In the genomic region with DNA sequence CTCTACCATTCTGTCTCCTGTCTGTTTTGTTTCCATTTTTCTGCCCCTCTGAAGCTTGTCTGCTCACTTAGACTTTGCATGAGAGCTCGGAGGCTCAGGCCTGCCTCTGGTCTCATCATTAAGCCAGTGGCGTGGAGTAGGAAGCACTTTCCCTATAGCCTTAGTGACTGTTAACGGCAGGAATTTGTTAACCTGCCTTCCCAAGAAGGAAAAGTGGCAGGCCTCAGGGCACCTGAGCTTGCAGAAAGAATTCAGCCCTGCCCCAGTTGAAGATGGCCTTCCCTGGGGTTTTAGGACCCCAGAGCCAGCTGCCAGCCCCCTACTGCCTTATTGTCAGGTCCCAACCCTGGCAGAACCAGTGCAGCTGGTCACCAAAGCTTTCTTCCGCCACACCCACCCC, we compare ENCODE assay signal across 16 cellular contexts.
DNase-seq lines count a peak whose midpoint lies in the region; TF ChIP-seq lines count a peak whose summit lies in the region.
"Had no signal": no experiment of that assay in that cellular context is flagged by ENCODE, and none has a peak within 500 bp of the region (broad histone marks: within the 10 kb centered on the region; RNA-seq: fewer than 3 reads in every experiment).

No MANE protein-coding gene starts in this region.

- H3K9me3 Mint-ChIP-seq in chondrocyte (ENCODE audit: low read depth) (no peaks in the 10 kb centered on the region), nephron (no peaks in the 10 kb centered on the region)
- H3K9me3 Mint-ChIP-seq: CD14-positive monocyte; CD8-positive, alpha-beta T cell had no signal

- no peaks in the 10 kb centered on the region for H3K9me3 ChIP-seq in BLaER1 treated with 17β-estradiol and CSF1 and Interleukin-3, amounts not matched to agents 10 nM and 100 nM (replicated peaks in 1 of 11)
- H3K9me3 ChIP-seq in suprapubic skin (no peaks in the 10 kb centered on the region), stomach (no peaks in the 10 kb centered on the region)

- peaks cover 3% of the 10 kb centered on the region for H3K36me3 Mint-ChIP-seq in chondrocyte (ENCODE audit: low read depth)
- H3K36me3 Mint-ChIP-seq in nephron (ENCODE audit: low read depth): no peaks in the 10 kb centered on the region
- H3K36me3 Mint-ChIP-seq: CD14-positive monocyte; CD8-positive, alpha-beta T cell had no signal

- H3K36me3 ChIP-seq in BLaER1 treated with 17β-estradiol and CSF1 and Interleukin-3, amounts not matched to agents 10 nM and 100 nM: no peaks in the 10 kb centered on the region
- H3K36me3 ChIP-seq in suprapubic skin (no peaks in the 10 kb centered on the region), stomach (no peaks in the 10 kb centered on the region)

- no peak for TF ChIP-seq POLR2A in suprapubic skin (IDR thresholded peaks at IDR 0.05)
- no peak for TF ChIP-seq POLR2A in stomach (IDR thresholded peaks at IDR 0.05)

- intact Hi-C loops in stomach (cut with DNase I; ENCODE audit: low total_unique reads): no loop called here

- no peak for TF ChIP-seq CTCF in chondrocyte (IDR thresholded peaks at IDR 0.05)
- no peak for TF ChIP-seq CTCF in nephron (IDR thresholded peaks at IDR 0.05; ENCODE audit: unreplicated experiment in 3 of 3)
- TF ChIP-seq CTCF in suprapubic skin (IDR thresholded peaks at IDR 0.05): no peak
- TF ChIP-seq CTCF in stomach (IDR thresholded peaks at IDR 0.05): no peak

- no peaks in the 10 kb centered on the region for H4K20me1 ChIP-seq in BLaER1 treated with 17β-estradiol and CSF1 and Interleukin-3, amounts not matched to agents 10 nM and 100 nM

- 92% methylated on average over 4 of the region's 4 CpGs for WGBS in suprapubic skin
- 84 to 92% (median 91%) methylated on average over 4 of the region's 4 CpGs for WGBS in stomach, 5 donors

- DNase-seq in NCI-H526 treated with DMSO at 0.1 percent for 48 hours (lab: John Stamatoyannopoulos, UW) (peak; percentile 25), chondrocyte (ENCODE audit: low spot score) (no peak), NCI-H1417 treated with DMSO at 0.1 percent for 48 hours (lab: John Stamatoyannopoulos, UW) (no peak), suprapubic skin (ENCODE audit: low spot score in 2 of 2) (no peak), cerebellum (ENCODE audit: low spot score) (no peak), stomach (no peak)
- DNase-seq: ACHN; CD8-positive, alpha-beta T cell; COR-L47; DND-41; GF-D8; GOT3 had no signal

- no peak overlapping the region for H3K4me3 ChIP-seq in BLaER1 treated with 17β-estradiol and CSF1 and Interleukin-3, amounts not matched to agents 10 nM and 100 nM
- H3K4me3 ChIP-seq in suprapubic skin (no peak overlapping the region), stomach (no peak overlapping the region)

- H3K27ac ChIP-seq in BLaER1 treated with 17β-estradiol and CSF1 and Interleukin-3, amounts not matched to agents 10 nM and 100 nM: no peak overlapping the region
- H3K27ac ChIP-seq in suprapubic skin (no peak overlapping the region), stomach (no peak overlapping the region)

- H3K4me1 ChIP-seq in BLaER1 treated with 17β-estradiol and CSF1 and Interleukin-3, amounts not matched to agents 10 nM and 100 nM: peaks cover 36 to 39% (median 37%) of the 10 kb centered on the region in 10 experiments
- H3K4me1 ChIP-seq in suprapubic skin (peaks cover 2% of the 10 kb centered on the region), stomach (peaks cover 0 to 15% (median 5%) of the 10 kb centered on the region in 4 donors)

- H3K27me3 Mint-ChIP-seq in chondrocyte (ENCODE audit: low read depth) (no peaks in the 10 kb centered on the region), nephron (ENCODE audit: low read depth) (no peaks in the 10 kb centered on the region)

- no peak for TF ChIP-seq EP300 in suprapubic skin (IDR thresholded peaks at IDR 0.05)
- TF ChIP-seq EP300 in stomach (IDR thresholded peaks at IDR 0.05): no peak

- H3K4me1 Mint-ChIP-seq in chondrocyte (ENCODE audit: low read depth) (peaks cover 85% of the 10 kb centered on the region), nephron (peaks cover 77% of the 10 kb centered on the region)
- H3K4me1 Mint-ChIP-seq: B cell, CD14-positive monocyte had no signal

- H3K4me3 Mint-ChIP-seq in chondrocyte (ENCODE audit: unreplicated experiment): no peak overlapping the region
- H3K4me3 Mint-ChIP-seq in nephron: no peak overlapping the region
- H3K4me3 Mint-ChIP-seq: B cell; CD14-positive monocyte; CD8-positive, alpha-beta T cell had no signal

- H3K9ac ChIP-seq in BLaER1 treated with 17β-estradiol and CSF1 and Interleukin-3, amounts not matched to agents 10 nM and 100 nM: no peak overlapping the region

- H3K27ac Mint-ChIP-seq in chondrocyte (ENCODE audit: unreplicated experiment): peak overlapping the region; percentile 1
- H3K27ac Mint-ChIP-seq in nephron: peak overlapping the region; percentile 45 to 95 (median 68)
- H3K27ac Mint-ChIP-seq: B cell; CD14-positive monocyte; CD8-positive, alpha-beta T cell had no signal

- H3K4me2 ChIP-seq in BLaER1 treated with 17β-estradiol and CSF1 and Interleukin-3, amounts not matched to agents 10 nM and 100 nM: peak overlapping the region; percentile 59 to 87 (median 76)

- H3K27me3 ChIP-seq in BLaER1 treated with 17β-estradiol and CSF1 and Interleukin-3, amounts not matched to agents 10 nM and 100 nM: peaks cover 2 to 11% (median 4%) of the 10 kb centered on the region in 11 experiments; a peak in 19 of 22 replicates
- H3K27me3 ChIP-seq in suprapubic skin (no peaks in the 10 kb centered on the region), stomach (peaks cover 0 to 11% (median 9%) of the 10 kb centered on the region in 3 donors)
